Comparison of ENCODE assay signal across 1 cellular context in genomic region chr12:49323524-49324097, GRCh38.
TF ChIP-seq lines count a peak whose summit lies in the region.

No MANE protein-coding gene starts in this region.

TF ChIP-seq in K562, 482 proteins besides CTCF, POLR2A, EP300 and RAD21 (continued from another document):
- TF ChIP-seq ILK (tag; IDR thresholded peaks at IDR 0.05; ENCODE audit: borderline replicate concordance, low read depth) (no peak), STAT5B (CRISPR knock-in tag; IDR thresholded peaks at IDR 0.05) (no peak), CHAMP1 (IDR thresholded peaks at IDR 0.05) (no peak), ETV5 (CRISPR knock-in tag; IDR thresholded peaks at IDR 0.05; ENCODE audit: low read depth) (no peak), NFXL1 (CRISPR knock-in tag; IDR thresholded peaks at IDR 0.05) (no peak), IFI16 (CRISPR knock-in tag; IDR thresholded peaks at IDR 0.05) (no peak), ZNF57 (CRISPR knock-in tag; IDR thresholded peaks at IDR 0.05) (no peak), USF2 (CRISPR knock-in tag; IDR thresholded peaks at IDR 0.05) (no peak), NCOA4 (IDR thresholded peaks at IDR 0.05; ENCODE audit: partially characterized antibody) (no peak), ZNF586 (CRISPR knock-in tag; conservative IDR thresholded peaks at IDR 0.05) (no peak), MCM7 (IDR thresholded peaks at IDR 0.05) (no peak), ZKSCAN3 (CRISPR knock-in tag; IDR thresholded peaks at IDR 0.05) (no peak), RAD51 (IDR thresholded peaks at IDR 0.05; ENCODE audit: borderline replicate concordance, low read depth) (no peak)
- TF ChIP-seq, protein P1, sequence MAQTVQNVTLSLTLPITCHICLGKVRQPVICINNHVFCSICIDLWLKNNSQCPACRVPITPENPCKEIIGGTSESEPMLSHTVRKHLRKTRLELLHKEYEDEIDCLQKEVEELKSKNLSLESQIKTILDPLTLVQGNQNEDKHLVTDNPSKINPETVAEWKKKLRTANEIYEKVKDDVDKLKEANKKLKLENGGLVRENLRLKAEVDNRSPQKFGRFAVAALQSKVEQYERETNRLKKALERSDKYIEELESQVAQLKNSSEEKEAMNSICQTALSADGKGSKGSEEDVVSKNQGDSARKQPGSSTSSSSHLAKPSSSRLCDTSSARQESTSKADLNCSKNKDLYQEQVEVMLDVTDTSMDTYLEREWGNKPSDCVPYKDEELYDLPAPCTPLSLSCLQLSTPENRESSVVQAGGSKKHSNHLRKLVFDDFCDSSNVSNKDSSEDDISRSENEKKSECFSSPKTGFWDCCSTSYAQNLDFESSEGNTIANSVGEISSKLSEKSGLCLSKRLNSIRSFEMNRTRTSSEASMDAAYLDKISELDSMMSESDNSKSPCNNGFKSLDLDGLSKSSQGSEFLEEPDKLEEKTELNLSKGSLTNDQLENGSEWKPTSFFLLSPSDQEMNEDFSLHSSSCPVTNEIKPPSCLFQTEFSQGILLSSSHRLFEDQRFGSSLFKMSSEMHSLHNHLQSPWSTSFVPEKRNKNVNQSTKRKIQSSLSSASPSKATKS (CRISPR knock-in tag; IDR thresholded peaks at IDR 0.05), result no peak
